Comparison of ENCODE assay signal across 16 cellular contexts in genomic region chr20:5061209-5061608, GRCh38. TPM values are rescaled to one million over a fixed set of nuclear protein-coding genes. Genes with fewer than 3 reads are reported as not detected.
A peak's percentile ranks its signal among the peaks of the same experiment; 100 is the strongest.
DNase-seq lines count a peak whose midpoint lies in the region; ATAC-seq and TF ChIP-seq lines count a peak whose summit lies in the region.
"Had no signal": no experiment of that assay in that cellular context is flagged by ENCODE, and none has a peak within 500 bp of the region (broad histone marks: within the 10 kb centered on the region; RNA-seq: fewer than 3 reads in every experiment).

No MANE protein-coding gene starts in this region.

- H3K9ac ChIP-seq in smooth muscle cell (ENCODE audit: low read depth), result no peak overlapping the region
- H3K9ac ChIP-seq: neural progenitor cell had no signal

- H2AFZ ChIP-seq in smooth muscle cell (ENCODE audit: low read depth), result no peak overlapping the region
- H2AFZ ChIP-seq: neural progenitor cell had no signal

- H4K20me1 ChIP-seq in smooth muscle cell (ENCODE audit: low read depth), result no peaks in the 10 kb centered on the region

- TF ChIP-seq CTCF in fibroblast of mammary gland (conservative IDR thresholded peaks at IDR 0.05; ENCODE audit: control insufficient read depth, insufficient read depth, low read depth, low read length) (no peak), smooth muscle cell (IDR thresholded peaks at IDR 0.05; ENCODE audit: borderline replicate concordance, insufficient read depth, poor library complexity, severe bottlenecking) (no peak)

- no peaks in the 10 kb centered on the region for H3K36me3 ChIP-seq in smooth muscle cell (ENCODE audit: low read depth)
- H3K36me3 ChIP-seq: lower lobe of right lung, neural progenitor cell had no signal

- H3K27ac ChIP-seq in smooth muscle cell (ENCODE audit: low read depth), result peak overlapping the region; percentile 31
- H3K27ac ChIP-seq: lower lobe of right lung, neural progenitor cell had no signal

- no peaks in the 10 kb centered on the region for H3K79me2 ChIP-seq in smooth muscle cell (ENCODE audit: low read depth)

- H3K4me1 ChIP-seq in smooth muscle cell (ENCODE audit: low read depth), result no peaks in the 10 kb centered on the region
- H3K4me1 ChIP-seq: neural progenitor cell had no signal

- WGBS in smooth muscle cell (ENCODE audit: low lambda C conversion rate), result 52% methylated on average over 1 of the region's 1 CpG

- H3K27me3 ChIP-seq in smooth muscle cell (ENCODE audit: low read depth), result no peaks in the 10 kb centered on the region
- H3K27me3 ChIP-seq: neural progenitor cell had no signal

- no peaks in the 10 kb centered on the region for H3K9me3 ChIP-seq in smooth muscle cell (replicated peaks; ENCODE audit: low read depth)
- H3K9me3 ChIP-seq: lower lobe of right lung had no signal

- DNase-seq in HK-2 (ENCODE audit: unreplicated experiment), result peak; percentile 61
- DNase-seq in RPMI8226, result peak; percentile 47
- peak; percentile 39 for DNase-seq in fibroblast of mammary gland (ENCODE audit: low read depth)
- DNase-seq in smooth muscle cell (lab: John Stamatoyannopoulos, UW; ENCODE audit: unreplicated experiment), result no peak
- DNase-seq in sciatic nerve (ENCODE audit: low spot score), result no peak
- no peak for DNase-seq in T-helper 2 cell
- no peak for DNase-seq in OCI-M2 (lab: John Stamatoyannopoulos, UW; ENCODE audit: unreplicated experiment)
- DNase-seq: activated CD4-positive, alpha-beta T cell treated with anti-CD3 and anti-CD28 coated beads, Interleukin-2, amount 10 ng/mL, durations not matched to agents 24 days and 14 days; activated T-cell treated with anti-CD3 and anti-CD28 coated beads, Interleukin-2, amount 50 U/mL, for 4 hours; CD4-positive, CD25-positive, alpha-beta regulatory T cell; lower lobe of right lung; NCI-H2171 treated with DMSO at 0.1 percent for 48 hours; OCI-M1; stimulated activated naive CD8-positive, alpha-beta T cell treated with anti-CD3 and anti-CD28 coated beads, Interleukin-15, amount 100 ng/mL, for 72 hours; T-helper 9 cell had no signal

- no peak overlapping the region for H3K4me2 ChIP-seq in smooth muscle cell
- H3K4me2 ChIP-seq: neural progenitor cell had no signal

- no peak for ATAC-seq in sciatic nerve
- ATAC-seq: activated T-cell treated with anti-CD3 and anti-CD28 coated beads, Interleukin-2, amount 50 U/mL, for 4 hours; lower lobe of right lung; stimulated activated naive CD8-positive, alpha-beta T cell treated with anti-CD3 and anti-CD28 coated beads, Interleukin-15, amount 100 ng/mL, for 72 hours had no signal

- H3F3A ChIP-seq in smooth muscle cell (ENCODE audit: low read depth), result no peaks in the 10 kb centered on the region

- H3K4me3 ChIP-seq in fibroblast of mammary gland (ENCODE audit: control insufficient read depth, low read depth, low read length) (no peak overlapping the region), smooth muscle cell (no peak overlapping the region)
- H3K4me3 ChIP-seq: lower lobe of right lung, neural progenitor cell had no signal

- intact Hi-C loops in sciatic nerve (cut with DNase I), result no loop called here

RNA-seq across cellular contexts. Expression of gene TMEM230, which starts 51.7 kb away (rescaled TPM):
- total RNA-seq in smooth muscle cell (102 and 107 TPM in 2 replicates), sciatic nerve (85.5 TPM)
- polyA plus RNA-seq in smooth muscle cell, result 104 and 117 TPM in 2 replicates

RNA-seq across cellular contexts. Expression of gene PCNA, which starts 58.5 kb away (rescaled TPM):
- total RNA-seq in smooth muscle cell (168 and 178 TPM in 2 replicates), sciatic nerve (22.3 TPM)
- polyA plus RNA-seq in smooth muscle cell, result 75.2 and 78.7 TPM in 2 replicates

RNA-seq across cellular contexts. Expression of gene SLC23A2, which starts 59.9 kb away (rescaled TPM):
- total RNA-seq in smooth muscle cell (5.0 and 5.6 TPM in 2 replicates), sciatic nerve (75.9 TPM)
- 1.4 TPM in 2 replicates for polyA plus RNA-seq in smooth muscle cell

Comparison
In these comparisons a context has a peak if more than half of its experiments do, and no peak if none do; other contexts are left out.
1. DNase-seq: peak in HK-2 (single experiment), RPMI8226 (single experiment) and fibroblast of mammary gland (single experiment); none in smooth muscle cell (single experiment), sciatic nerve (single experiment), T-helper 2 cell (0 of 5) and OCI-M2 (single experiment).
2. RNA of gene SLC23A2, which starts 59.9 kb away (total RNA-seq): 75.9 TPM in sciatic nerve (single experiment); 5.0 to 5.6 TPM in smooth muscle cell; every median in the first group is over 10 times any median in the second.